In the genomic region with DNA sequence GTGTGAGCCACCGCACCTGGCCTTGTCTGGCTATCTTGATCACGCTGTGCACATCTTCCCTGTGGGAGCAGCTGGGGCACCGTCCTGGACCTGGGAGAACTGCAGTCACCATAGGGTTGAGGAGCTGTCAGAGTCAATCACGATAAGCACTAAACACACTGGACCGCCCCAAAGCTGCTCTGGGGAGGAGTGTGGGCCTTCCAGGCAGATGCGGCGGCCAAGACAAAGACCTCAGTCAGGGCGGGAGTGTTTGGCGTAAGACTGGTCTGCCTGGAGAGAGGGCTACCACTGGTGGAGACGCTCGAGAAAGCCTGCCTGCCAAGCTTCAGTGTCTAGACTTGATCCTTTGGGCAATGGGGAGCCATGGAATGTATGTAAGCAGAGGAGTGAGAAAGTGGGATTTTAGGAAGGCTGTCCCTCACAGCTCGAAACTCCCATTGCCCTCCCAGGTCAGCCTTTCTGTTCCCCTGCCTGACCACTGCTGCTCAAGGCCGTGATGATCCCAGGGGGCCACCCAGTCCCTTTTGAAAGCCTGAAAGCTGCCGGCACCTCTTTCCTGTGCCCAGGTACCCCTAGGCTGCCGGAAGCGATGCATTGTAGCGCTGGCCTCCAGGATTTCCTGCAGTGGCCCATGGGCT, we compare ENCODE assay signal across 29 cellular contexts. TPM values are rescaled to one million over a fixed set of nuclear protein-coding genes. Genes with fewer than 3 reads are reported as not detected.
"Had no signal": no experiment of that assay in that cellular context is flagged by ENCODE, and none has a peak within 500 bp of the region (broad histone marks: within the 10 kb centered on the region; RNA-seq: fewer than 3 reads in every experiment).

No MANE protein-coding gene starts in this region.

- DNase-seq: activated CD4-positive, alpha-beta memory T cell treated with anti-CD3 and anti-CD28 coated beads, Interleukin-2, amount 10 ng/mL, durations not matched to agents 7 days and 5 days; activated CD4-positive, alpha-beta T cell treated with anti-CD3 and anti-CD28 coated beads for 4 hours; activated CD8-positive, alpha-beta memory T cell treated with anti-CD3 and anti-CD28 coated beads, Interleukin-2, amount 10 ng/mL, durations not matched to agents 7 days and 5 days; activated naive CD4-positive, alpha-beta T cell treated with Interleukin-2 at 50 U/mL for 16 hours; activated naive CD8-positive, alpha-beta T cell treated with anti-CD3 and anti-CD28 coated beads, Interleukin-2, amount 10 ng/mL, durations not matched to agents 7 days and 5 days; activated T-cell treated with anti-CD3 and anti-CD28 coated beads, Interleukin-2, amount 50 U/mL, for 1 hour; amygdala; body of pancreas; caudate nucleus; effector memory CD8-positive, alpha-beta T cell; foreskin keratinocyte; hippocampal formation; mammary epithelial cell; stimulated activated CD4-positive, alpha-beta T cell treated with anti-CD3 and anti-CD28 coated beads, Interleukin-12 subunit alpha, Interleukin-12 subunit beta, amount 100 ng/mL, for 4 hours; stimulated activated CD4-positive, alpha-beta T cell treated with anti-CD3 and anti-CD28 coated beads, Interleukin-1b, Interleukin-23, amount 100 ng/mL, for 48 hours; stimulated activated naive CD8-positive, alpha-beta T cell treated with anti-CD3 and anti-CD28 coated beads, Interleukin-15, Interleukin-2, amounts not matched to agents 100 U/mL and 50 U/mL, for 24 hours; substantia nigra; uterus had no signal

- H3K27ac Mint-ChIP-seq: activated CD4-positive, alpha-beta memory T cell treated with anti-CD3 and anti-CD28 coated beads, Interleukin-2, amount 10 ng/mL, durations not matched to agents 7 days and 5 days; activated CD8-positive, alpha-beta memory T cell treated with anti-CD3 and anti-CD28 coated beads, Interleukin-2, amount 10 ng/mL, durations not matched to agents 7 days and 5 days; activated naive CD8-positive, alpha-beta T cell treated with anti-CD3 and anti-CD28 coated beads, Interleukin-2, amount 10 ng/mL, durations not matched to agents 7 days and 5 days; activated T-helper 17 cell treated with anti-CD3 and anti-CD28 coated beads, Interleukin-2, amount 50 U/mL, for 72 hours; effector memory CD8-positive, alpha-beta T cell; T-helper 2 cell treated with Interferon-gamma antibody and Interleukin-4, amounts not matched to agents 5 μg/mL and 100 μg/mL, for 36 hours; WTC11 had no signal

- H3K36me3 Mint-ChIP-seq: activated CD8-positive, alpha-beta memory T cell treated with anti-CD3 and anti-CD28 coated beads, Interleukin-2, amount 10 ng/mL, durations not matched to agents 7 days and 5 days; activated naive CD8-positive, alpha-beta T cell treated with anti-CD3 and anti-CD28 coated beads, Interleukin-2, amount 10 ng/mL, durations not matched to agents 7 days and 5 days; WTC11 had no signal

- H3K27me3 ChIP-seq: body of pancreas, pancreas, tibial nerve, uterus had no signal

- H3K27ac ChIP-seq: body of pancreas, epithelial cell of prostate, foreskin keratinocyte, left lung, pancreas, tibial nerve, uterus had no signal

- H3K9me3 ChIP-seq: body of pancreas, left lung, pancreas, tibial nerve, uterus had no signal

- FAIRE-seq: islet of Langerhans, pancreas, TTC549 had no signal

- H3K36me3 ChIP-seq: left lung, pancreas, tibial nerve, uterus had no signal

- ATAC-seq: activated CD8-positive, alpha-beta memory T cell treated with anti-CD3 and anti-CD28 coated beads, Interleukin-2, amount 10 ng/mL, durations not matched to agents 7 days and 5 days; activated T-helper 17 cell treated with anti-CD3 and anti-CD28 coated beads, Interleukin-2, amount 50 U/mL, for 72 hours; body of pancreas; effector memory CD8-positive, alpha-beta T cell; foreskin keratinocyte; left lung; pancreas; stimulated activated naive CD8-positive, alpha-beta T cell treated with anti-CD3 and anti-CD28 coated beads, Interleukin-15, Interleukin-2, amounts not matched to agents 100 U/mL and 50 U/mL, for 24 hours; WTC11 had no signal

- H3K4me1 ChIP-seq: foreskin keratinocyte had no signal

- H3K4me1 Mint-ChIP-seq: activated CD8-positive, alpha-beta memory T cell treated with anti-CD3 and anti-CD28 coated beads, Interleukin-2, amount 10 ng/mL, durations not matched to agents 7 days and 5 days had no signal

- H3K9me3 Mint-ChIP-seq: activated CD4-positive, alpha-beta memory T cell treated with anti-CD3 and anti-CD28 coated beads, Interleukin-2, amount 10 ng/mL, durations not matched to agents 7 days and 5 days; activated naive CD8-positive, alpha-beta T cell treated with anti-CD3 and anti-CD28 coated beads, Interleukin-2, amount 10 ng/mL, durations not matched to agents 7 days and 5 days; activated T-helper 17 cell treated with anti-CD3 and anti-CD28 coated beads, Interleukin-2, amount 50 U/mL, for 72 hours; effector memory CD8-positive, alpha-beta T cell; T-helper 2 cell treated with Interferon-gamma antibody and Interleukin-4, amounts not matched to agents 5 μg/mL and 100 μg/mL, for 36 hours had no signal

- H3K4me3 ChIP-seq: body of pancreas, left lung, pancreas, tibial nerve, uterus had no signal

- H3K4me3 Mint-ChIP-seq: activated CD4-positive, alpha-beta memory T cell treated with anti-CD3 and anti-CD28 coated beads, Interleukin-2, amount 10 ng/mL, durations not matched to agents 7 days and 5 days; activated CD8-positive, alpha-beta memory T cell treated with anti-CD3 and anti-CD28 coated beads, Interleukin-2, amount 10 ng/mL, durations not matched to agents 7 days and 5 days; activated naive CD8-positive, alpha-beta T cell treated with anti-CD3 and anti-CD28 coated beads, Interleukin-2, amount 10 ng/mL, durations not matched to agents 7 days and 5 days; activated T-helper 17 cell treated with anti-CD3 and anti-CD28 coated beads, Interleukin-2, amount 50 U/mL, for 72 hours; effector memory CD8-positive, alpha-beta T cell; T-helper 2 cell treated with Interferon-gamma antibody and Interleukin-4, amounts not matched to agents 5 μg/mL and 100 μg/mL, for 36 hours; WTC11 had no signal

RNA-seq across cellular contexts. Expression of a gene that starts 29.3 kb away (rescaled TPM):
- total RNA-seq: activated CD4-positive, alpha-beta memory T cell treated with anti-CD3 and anti-CD28 coated beads, Interleukin-2, amount 10 ng/mL, durations not matched to agents 7 days and 5 days; activated CD8-positive, alpha-beta memory T cell treated with anti-CD3 and anti-CD28 coated beads, Interleukin-2, amount 10 ng/mL, durations not matched to agents 7 days and 5 days; activated naive CD8-positive, alpha-beta T cell treated with anti-CD3 and anti-CD28 coated beads, Interleukin-2, amount 10 ng/mL, durations not matched to agents 7 days and 5 days; body of pancreas; dermis microvascular lymphatic vessel endothelial cell; foreskin keratinocyte; mammary epithelial cell; mononuclear cell; pancreas; tibial nerve; WTC11 had no signal
- polyA plus RNA-seq: foreskin keratinocyte, mammary epithelial cell had no signal
